Comparison of ENCODE assay signal across 14 cellular contexts in genomic region chr15:66408254-66408653, GRCh38. TPM values are rescaled to one million over a fixed set of nuclear protein-coding genes. Genes with fewer than 3 reads are reported as not detected.
DNase-seq lines count a peak whose midpoint lies in the region; ATAC-seq and TF ChIP-seq lines count a peak whose summit lies in the region.
"Had no signal": no experiment of that assay in that cellular context is flagged by ENCODE, and none has a peak within 500 bp of the region (broad histone marks: within the 10 kb centered on the region; RNA-seq: fewer than 3 reads in every experiment).

No MANE protein-coding gene starts in this region.

- H3K36me3 Mint-ChIP-seq in stimulated activated naive CD8-positive, alpha-beta T cell treated with anti-CD3 and anti-CD28 coated beads, Interleukin-15, Interleukin-2, amounts not matched to agents 100 ng/mL and 50 ng/mL, for 24 hours (ENCODE audit: low read depth), result peaks cover 45% of the 10 kb centered on the region
- peaks cover 6% of the 10 kb centered on the region for H3K36me3 Mint-ChIP-seq in WTC11
- H3K36me3 Mint-ChIP-seq: CD8-positive, alpha-beta T cell had no signal

- CTCF ChIA-PET in WTC11 (lab: Charles Lee), result no interaction called here

- DNase-seq in stimulated activated naive CD8-positive, alpha-beta T cell treated with anti-CD3 and anti-CD28 coated beads, Interleukin-15, amount 100 ng/mL, for 72 hours, result no peak
- DNase-seq in WTC11 (ENCODE audit: low spot score) (no peak), left colon (no peak), C1 segment of cervical spinal cord (lab: John Stamatoyannopoulos, UW) (no peak)
- no peak for DNase-seq in stimulated activated CD4-positive, alpha-beta T cell treated with anti-CD3 and anti-CD28 coated beads, Interleukin-2, amount 100 ng/mL, for 24 hours
- DNase-seq: CD8-positive, alpha-beta T cell; GOT3; NCI-H1417 treated with DMSO at 0.1 percent for 48 hours; NCI-H1930; NCI-H69; PC-9; SJCRH30 had no signal

- H3K4me3 Mint-ChIP-seq in stimulated activated naive CD8-positive, alpha-beta T cell treated with anti-CD3 and anti-CD28 coated beads, Interleukin-15, Interleukin-2, amounts not matched to agents 100 ng/mL and 50 ng/mL, for 24 hours, result no peak overlapping the region
- no peak overlapping the region for H3K4me3 Mint-ChIP-seq in stimulated activated naive CD8-positive, alpha-beta T cell treated with anti-CD3 and anti-CD28 coated beads, Interleukin-15, amount 100 ng/mL, for 72 hours
- H3K4me3 Mint-ChIP-seq in WTC11, result no peak overlapping the region
- H3K4me3 Mint-ChIP-seq: CD8-positive, alpha-beta T cell had no signal

- no peaks in the 10 kb centered on the region for H3K9me3 Mint-ChIP-seq in stimulated activated naive CD8-positive, alpha-beta T cell treated with anti-CD3 and anti-CD28 coated beads, Interleukin-15, Interleukin-2, amounts not matched to agents 100 ng/mL and 50 ng/mL, for 24 hours
- H3K9me3 Mint-ChIP-seq in stimulated activated naive CD8-positive, alpha-beta T cell treated with anti-CD3 and anti-CD28 coated beads, Interleukin-15, amount 100 ng/mL, for 72 hours, result no peaks in the 10 kb centered on the region
- peaks cover 3% of the 10 kb centered on the region for H3K9me3 Mint-ChIP-seq in WTC11
- H3K9me3 Mint-ChIP-seq: CD8-positive, alpha-beta T cell had no signal

- no peaks in the 10 kb centered on the region for H3K27me3 Mint-ChIP-seq in stimulated activated naive CD8-positive, alpha-beta T cell treated with anti-CD3 and anti-CD28 coated beads, Interleukin-15, Interleukin-2, amounts not matched to agents 100 ng/mL and 50 ng/mL, for 24 hours
- no peaks in the 10 kb centered on the region for H3K27me3 Mint-ChIP-seq in stimulated activated naive CD8-positive, alpha-beta T cell treated with anti-CD3 and anti-CD28 coated beads, Interleukin-15, amount 100 ng/mL, for 72 hours
- H3K27me3 Mint-ChIP-seq in WTC11 (ENCODE audit: low read depth), result no peaks in the 10 kb centered on the region

- intact Hi-C loops in left colon (cut with DNase I, micrococcal nuclease), result no loop called here

- peak overlapping the region; percentile 34 for H3K27ac Mint-ChIP-seq in stimulated activated naive CD8-positive, alpha-beta T cell treated with anti-CD3 and anti-CD28 coated beads, Interleukin-15, Interleukin-2, amounts not matched to agents 100 ng/mL and 50 ng/mL, for 24 hours
- H3K27ac Mint-ChIP-seq in stimulated activated naive CD8-positive, alpha-beta T cell treated with anti-CD3 and anti-CD28 coated beads, Interleukin-15, amount 100 ng/mL, for 72 hours, result peak overlapping the region in 1 of 2 donors; percentile 53
- H3K27ac Mint-ChIP-seq in WTC11, result peak overlapping the region; percentile 61; the same call in 1 of the 2 replicates
- H3K27ac Mint-ChIP-seq: CD8-positive, alpha-beta T cell had no signal

- POLR2A ChIA-PET in WTC11 (lab: Charles Lee), result interaction anchor here (0.6 kb wide), 1 partner anchor 111 kb away, joined by 4 read pairs; no protein-coding TSS in a partner anchor

- ATAC-seq in stimulated activated naive CD8-positive, alpha-beta T cell treated with anti-CD3 and anti-CD28 coated beads, Interleukin-15, amount 100 ng/mL, for 72 hours, result no peak
- no peak for ATAC-seq in WTC11
- ATAC-seq in left colon, result peak; percentile 49
- no peak for ATAC-seq in GM18870 (IDR thresholded peaks at IDR 0.05; ENCODE audit: unreplicated experiment)
- ATAC-seq: CD8-positive, alpha-beta T cell had no signal

- peaks cover 87% of the 10 kb centered on the region for H3K4me1 Mint-ChIP-seq in stimulated activated naive CD8-positive, alpha-beta T cell treated with anti-CD3 and anti-CD28 coated beads, Interleukin-15, Interleukin-2, amounts not matched to agents 100 ng/mL and 50 ng/mL, for 24 hours (ENCODE audit: low read depth)
- H3K4me1 Mint-ChIP-seq in stimulated activated naive CD8-positive, alpha-beta T cell treated with anti-CD3 and anti-CD28 coated beads, Interleukin-15, amount 100 ng/mL, for 72 hours, result peaks cover 85% of the 10 kb centered on the region
- peaks cover 87% of the 10 kb centered on the region for H3K4me1 Mint-ChIP-seq in WTC11

- no peak for TF ChIP-seq CTCF in WTC11 (IDR thresholded peaks at IDR 0.05)

TF ChIP-seq in WTC11, 78 proteins besides CTCF, POLR2A, EP300 and RAD21 (continues in another document):
- TF ChIP-seq, protein P1, sequence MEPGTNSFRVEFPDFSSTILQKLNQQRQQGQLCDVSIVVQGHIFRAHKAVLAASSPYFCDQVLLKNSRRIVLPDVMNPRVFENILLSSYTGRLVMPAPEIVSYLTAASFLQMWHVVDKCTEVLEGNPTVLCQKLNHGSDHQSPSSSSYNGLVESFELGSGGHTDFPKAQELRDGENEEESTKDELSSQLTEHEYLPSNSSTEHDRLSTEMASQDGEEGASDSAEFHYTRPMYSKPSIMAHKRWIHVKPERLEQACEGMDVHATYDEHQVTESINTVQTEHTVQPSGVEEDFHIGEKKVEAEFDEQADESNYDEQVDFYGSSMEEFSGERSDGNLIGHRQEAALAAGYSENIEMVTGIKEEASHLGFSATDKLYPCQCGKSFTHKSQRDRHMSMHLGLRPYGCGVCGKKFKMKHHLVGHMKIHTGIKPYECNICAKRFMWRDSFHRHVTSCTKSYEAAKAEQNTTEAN (CRISPR knock-in tag; IDR thresholded peaks at IDR 0.05), result no peak
- TF ChIP-seq ATF1 (CRISPR knock-in tag; IDR thresholded peaks at IDR 0.05) (no peak), SMAD3 (CRISPR knock-in tag; IDR thresholded peaks at IDR 0.05; ENCODE audit: borderline replicate concordance) (no peak), ZNF532 (CRISPR knock-in tag; IDR thresholded peaks at IDR 0.05; ENCODE audit: borderline replicate concordance) (no peak)
- TF ChIP-seq, protein P2, sequence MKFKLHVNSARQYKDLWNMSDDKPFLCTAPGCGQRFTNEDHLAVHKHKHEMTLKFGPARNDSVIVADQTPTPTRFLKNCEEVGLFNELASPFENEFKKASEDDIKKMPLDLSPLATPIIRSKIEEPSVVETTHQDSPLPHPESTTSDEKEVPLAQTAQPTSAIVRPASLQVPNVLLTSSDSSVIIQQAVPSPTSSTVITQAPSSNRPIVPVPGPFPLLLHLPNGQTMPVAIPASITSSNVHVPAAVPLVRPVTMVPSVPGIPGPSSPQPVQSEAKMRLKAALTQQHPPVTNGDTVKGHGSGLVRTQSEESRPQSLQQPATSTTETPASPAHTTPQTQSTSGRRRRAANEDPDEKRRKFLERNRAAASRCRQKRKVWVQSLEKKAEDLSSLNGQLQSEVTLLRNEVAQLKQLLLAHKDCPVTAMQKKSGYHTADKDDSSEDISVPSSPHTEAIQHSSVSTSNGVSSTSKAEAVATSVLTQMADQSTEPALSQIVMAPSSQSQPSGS (CRISPR knock-in tag; IDR thresholded peaks at IDR 0.05; ENCODE audit: borderline replicate concordance, low read depth), result no peak
- TF ChIP-seq, protein P3, sequence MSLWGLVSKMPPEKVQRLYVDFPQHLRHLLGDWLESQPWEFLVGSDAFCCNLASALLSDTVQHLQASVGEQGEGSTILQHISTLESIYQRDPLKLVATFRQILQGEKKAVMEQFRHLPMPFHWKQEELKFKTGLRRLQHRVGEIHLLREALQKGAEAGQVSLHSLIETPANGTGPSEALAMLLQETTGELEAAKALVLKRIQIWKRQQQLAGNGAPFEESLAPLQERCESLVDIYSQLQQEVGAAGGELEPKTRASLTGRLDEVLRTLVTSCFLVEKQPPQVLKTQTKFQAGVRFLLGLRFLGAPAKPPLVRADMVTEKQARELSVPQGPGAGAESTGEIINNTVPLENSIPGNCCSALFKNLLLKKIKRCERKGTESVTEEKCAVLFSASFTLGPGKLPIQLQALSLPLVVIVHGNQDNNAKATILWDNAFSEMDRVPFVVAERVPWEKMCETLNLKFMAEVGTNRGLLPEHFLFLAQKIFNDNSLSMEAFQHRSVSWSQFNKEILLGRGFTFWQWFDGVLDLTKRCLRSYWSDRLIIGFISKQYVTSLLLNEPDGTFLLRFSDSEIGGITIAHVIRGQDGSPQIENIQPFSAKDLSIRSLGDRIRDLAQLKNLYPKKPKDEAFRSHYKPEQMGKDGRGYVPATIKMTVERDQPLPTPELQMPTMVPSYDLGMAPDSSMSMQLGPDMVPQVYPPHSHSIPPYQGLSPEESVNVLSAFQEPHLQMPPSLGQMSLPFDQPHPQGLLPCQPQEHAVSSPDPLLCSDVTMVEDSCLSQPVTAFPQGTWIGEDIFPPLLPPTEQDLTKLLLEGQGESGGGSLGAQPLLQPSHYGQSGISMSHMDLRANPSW (CRISPR knock-in tag; conservative IDR thresholded peaks at IDR 0.05; ENCODE audit: low read depth), result no peak

RNA-seq across cellular contexts. Expression of gene MAP2K1, which starts 21.5 kb away (rescaled TPM):
- total RNA-seq in WTC11 (2021) (89.5 to 93.0 TPM (median 90.4 TPM) in 3 replicates), left colon (10 to 100 TPM; 44.7 to 45.9 TPM)

RNA-seq across cellular contexts. Expression of gene TIPIN, which starts 51.8 kb away (rescaled TPM):
- total RNA-seq in WTC11 (2021), result 17.6 to 22.2 TPM (median 19.2 TPM) in 3 replicates
- total RNA-seq in left colon, result 1 to 10 TPM; 2.6 to 7.8 TPM
